ENCODE assay signal across 8 cellular contexts in genomic region chr17:7613769-7614421, GRCh38. TPM values are rescaled to one million over a fixed set of nuclear protein-coding genes. Genes with fewer than 3 reads are reported as not detected.
DNase-seq lines count a peak whose midpoint lies in the region; ATAC-seq, FAIRE-seq and TF ChIP-seq lines count a peak whose summit lies in the region.

No MANE protein-coding gene starts in this region.

- peak overlapping the region; percentile 74 for H3K27ac Mint-ChIP-seq in activated naive CD4-positive, alpha-beta T cell treated with anti-CD3 and anti-CD28 coated beads, Interleukin-2, amount 10 ng/mL, durations not matched to agents 7 days and 5 days
- H3K27ac Mint-ChIP-seq in T-cell: peak overlapping the region; percentile 69 to 71

- H3K4me1 Mint-ChIP-seq in activated naive CD4-positive, alpha-beta T cell treated with anti-CD3 and anti-CD28 coated beads, Interleukin-2, amount 10 ng/mL, durations not matched to agents 7 days and 5 days: peaks cover 30% of the 10 kb centered on the region
- H3K4me1 Mint-ChIP-seq in T-cell: peaks cover 41 to 45% (median 42%) of the 10 kb centered on the region in 3 donors

- POLR2A ChIA-PET in T-cell (lab: Charles Lee): interaction anchor here in 1 of 2 donors (1.0 kb wide), 1 partner anchor 29 kb away, joined by 3 read pairs; no protein-coding TSS in a partner anchor

- DNase-seq in activated naive CD4-positive, alpha-beta T cell treated with anti-CD3 and anti-CD28 coated beads, Interleukin-2, amount 10 ng/mL, durations not matched to agents 7 days and 5 days: no peak
- no peak for DNase-seq in activated naive CD4-positive, alpha-beta T cell treated with Interleukin-2 at 50 U/mL for 16 hours
- DNase-seq in T-cell (no peak), fibroblast of pulmonary artery (ENCODE audit: low read depth) (no peak), retinal pigment epithelial cell (ENCODE audit: low read depth) (no peak), urothelium cell line (ENCODE audit: low spot score) (no peak), 8988T (no peak), NCI-H446 treated with DMSO at 0.1 percent for 48 hours (lab: John Stamatoyannopoulos, UW) (no peak)

- CTCF ChIA-PET in activated naive CD4-positive, alpha-beta T cell treated with anti-CD3 and anti-CD28 coated beads, Interleukin-2, amount 10 ng/mL, durations not matched to agents 7 days and 5 days (lab: Charles Lee): interaction anchor here (0.8 to 1.5 kb wide), 4 partner anchors 24 to 258 kb away, joined by 3 to 8 read pairs (median 4); partner anchors contain the start of genes CD68, SOX15 and TP53
- CTCF ChIA-PET in T-cell (lab: Charles Lee): interaction anchor here in 1 of 2 donors (1.2 to 2.8 kb wide), 4 partner anchors 14 to 74 kb away, joined by 3 to 36 read pairs (median 16); partner anchors contain the start of genes MPDU1, SAT2, TP53 and WRAP53

- H3K4me3 ChIP-seq in fibroblast of pulmonary artery (replicated peaks; ENCODE audit: low read depth, low read length) (peak overlapping the region; percentile 87), retinal pigment epithelial cell (ENCODE audit: low read length) (peak overlapping the region; percentile 87)

- H3K9me3 Mint-ChIP-seq in activated naive CD4-positive, alpha-beta T cell treated with anti-CD3 and anti-CD28 coated beads, Interleukin-2, amount 10 ng/mL, durations not matched to agents 7 days and 5 days: no peaks in the 10 kb centered on the region
- H3K9me3 Mint-ChIP-seq in T-cell: no peaks in the 10 kb centered on the region

- no peak for FAIRE-seq in urothelium cell line (lab: Jason Lieb, UNC)

- TF ChIP-seq CTCF in fibroblast of pulmonary artery (IDR thresholded peaks at IDR 0.05; ENCODE audit: low read length, missing control alignments) (no peak), retinal pigment epithelial cell (conservative IDR thresholded peaks at IDR 0.05; ENCODE audit: low read depth, low read length) (no peak)

- ATAC-seq in T-cell (replicated peaks in 1 of 4): no peak

- no peaks in the 10 kb centered on the region for H3K27me3 Mint-ChIP-seq in activated naive CD4-positive, alpha-beta T cell treated with anti-CD3 and anti-CD28 coated beads, Interleukin-2, amount 10 ng/mL, durations not matched to agents 7 days and 5 days
- no peaks in the 10 kb centered on the region for H3K27me3 Mint-ChIP-seq in T-cell

- H3K4me3 Mint-ChIP-seq in activated naive CD4-positive, alpha-beta T cell treated with anti-CD3 and anti-CD28 coated beads, Interleukin-2, amount 10 ng/mL, durations not matched to agents 7 days and 5 days: peak overlapping the region; percentile 79
- peak overlapping the region; percentile 82 to 91 (median 85) for H3K4me3 Mint-ChIP-seq in T-cell

- H3K36me3 Mint-ChIP-seq in activated naive CD4-positive, alpha-beta T cell treated with anti-CD3 and anti-CD28 coated beads, Interleukin-2, amount 10 ng/mL, durations not matched to agents 7 days and 5 days: peaks cover 10% of the 10 kb centered on the region
- H3K36me3 Mint-ChIP-seq in T-cell: no peaks in the 10 kb centered on the region

RNA-seq across cellular contexts. Expression of gene FXR2, which starts 0.8 kb away (rescaled TPM):
- total RNA-seq in T-cell: 10 to 100 TPM; 25.4 to 44.7 (median 40.5) TPM

RNA-seq across cellular contexts. Expression of gene SAT2, which starts 13.7 kb away (rescaled TPM):
- 10 to 100 TPM; 53.2 to 68.8 (median 58.5) TPM for total RNA-seq in T-cell

RNA-seq across cellular contexts. Expression of gene SHBG, which starts 16.0 kb away (rescaled TPM):
- total RNA-seq in T-cell: not detected

RNA-seq across cellular contexts. Expression of gene SOX15, which starts 24.0 kb away (rescaled TPM):
- total RNA-seq in T-cell: 1 to 10 TPM in 2 of 5 donors, under 1 TPM in 1, not detected in 2; 0.70 to 1.2 (median 1.1) TPM

RNA-seq across cellular contexts. Expression of gene MPDU1, which starts 30.2 kb away (rescaled TPM):
- 10 to 100 TPM; 27.0 to 31.4 (median 28.6) TPM for total RNA-seq in T-cell
